ENCODE assay signal across 17 cellular contexts in genomic region chr20:4328541-4328940, GRCh38.
DNase-seq lines count a peak whose midpoint lies in the region; TF ChIP-seq lines count a peak whose summit lies in the region.
"Had no signal": no experiment of that assay in that cellular context is flagged by ENCODE, and none has a peak within 500 bp of the region (broad histone marks: within the 10 kb centered on the region; RNA-seq: fewer than 3 reads in every experiment).

No MANE protein-coding gene starts in this region.

- H3K27me3 ChIP-seq in GM23248 (replicated peaks; ENCODE audit: insufficient read depth) (no peaks in the 10 kb centered on the region), neuronal stem cell (ENCODE audit: control insufficient read depth in 3 of 3, insufficient read depth in 3 of 3, low read depth in 1 of 3, low read length in 3 of 3) (peaks cover 0 to 7% (median 0%) of the 10 kb centered on the region in 3 experiments), hepatocyte (no peaks in the 10 kb centered on the region)
- H3K27me3 ChIP-seq: BLaER1 had no signal

- 74 to 81% methylated on average over 6 of the region's 6 CpGs for WGBS in GM23248 (ENCODE audit: low coverage in 1 of 2, low lambda C conversion rate in 2 of 2, missing lambda C conversion rate in 2 of 2), 2 experiments
- WGBS in neuronal stem cell (ENCODE audit: extremely low coverage in 2 of 2, insufficient read length in 2 of 2, insufficient replicate concordance in 1 of 2), 2 donors = no CpG with 5 or more reads among the region's 6 CpGs
- WGBS in hepatocyte (ENCODE audit: low lambda C conversion rate, missing lambda C conversion rate) = 90% methylated on average over 6 of the region's 6 CpGs

- H3K4ac ChIP-seq in neuronal stem cell (ENCODE audit: low read length) = no peak overlapping the region

- no peak overlapping the region for H3K4me2 ChIP-seq in GM23248 (ENCODE audit: unreplicated experiment)
- H3K4me2 ChIP-seq in neuronal stem cell (ENCODE audit: insufficient read depth, low read length, poor library complexity, severe bottlenecking) = no peak overlapping the region
- no peak overlapping the region for H3K4me2 ChIP-seq in hepatocyte

- H3K79me1 ChIP-seq in neuronal stem cell (ENCODE audit: low read depth, low read length) = no peaks in the 10 kb centered on the region

- H3K4me3 ChIP-seq in GM23248 = no peak overlapping the region
- no peak overlapping the region for H3K4me3 ChIP-seq in neuronal stem cell (ENCODE audit: low read length in 2 of 2)
- H3K4me3 ChIP-seq in hepatocyte = no peak overlapping the region
- H3K4me3 ChIP-seq: BLaER1, GM12878, HAP-1 had no signal

- no peaks in the 10 kb centered on the region for H4K20me1 ChIP-seq in GM23248 (ENCODE audit: insufficient read depth)
- H4K20me1 ChIP-seq in hepatocyte (ENCODE audit: insufficient read depth, poor library complexity, severe bottlenecking) = no peaks in the 10 kb centered on the region
- H4K20me1 ChIP-seq: BLaER1 had no signal

- H2BK15ac ChIP-seq in neuronal stem cell (ENCODE audit: low read length) = no peak overlapping the region

- H3K79me2 ChIP-seq in GM23248 (ENCODE audit: insufficient read depth) (no peaks in the 10 kb centered on the region), hepatocyte (no peaks in the 10 kb centered on the region)

- no peak overlapping the region for H2AFZ ChIP-seq in GM23248
- no peak overlapping the region for H2AFZ ChIP-seq in neuronal stem cell (ENCODE audit: low read length)
- no peak overlapping the region for H2AFZ ChIP-seq in hepatocyte

- H4K8ac ChIP-seq in neuronal stem cell (ENCODE audit: low read depth, low read length) = no peak overlapping the region

- H3K9me2 ChIP-seq in GM23248 (ENCODE audit: insufficient read depth) (no peaks in the 10 kb centered on the region), hepatocyte (replicated peaks; ENCODE audit: insufficient read depth) (no peaks in the 10 kb centered on the region)

- no peak overlapping the region for H2BK5ac ChIP-seq in neuronal stem cell (ENCODE audit: low read length)

- H2BK12ac ChIP-seq in neuronal stem cell (ENCODE audit: low read length) = no peak overlapping the region

- 0 out of 2 replicates have a peak, but pooled peaks cover 7% of the 10 kb centered on the region for H3F3A ChIP-seq in GM23248 (ENCODE audit: insufficient read depth)

- no peaks in the 10 kb centered on the region for H3K9me3 ChIP-seq in GM23248 (ENCODE audit: low read depth)
- H3K9me3 ChIP-seq in neuronal stem cell (replicated peaks in 1 of 2; ENCODE audit: control insufficient read depth in 2 of 2, insufficient read depth in 1 of 2, low read depth in 1 of 2, low read length in 2 of 2) = no peaks in the 10 kb centered on the region
- no peaks in the 10 kb centered on the region for H3K9me3 ChIP-seq in hepatocyte (ENCODE audit: low read depth)
- H3K9me3 ChIP-seq: HAP-1 had no signal

- no peak for TF ChIP-seq POLR2A in erythroblast (IDR thresholded peaks at IDR 0.05; ENCODE audit: low read length)

- H3K18ac ChIP-seq in neuronal stem cell (ENCODE audit: low read length) = peak overlapping the region; percentile 17

- H3K27ac ChIP-seq in GM23248 (no peak overlapping the region), neuronal stem cell (replicated peaks; ENCODE audit: low read length) (no peak overlapping the region), hepatocyte (no peak overlapping the region)

- peaks cover 9% of the 10 kb centered on the region for H3K4me1 ChIP-seq in GM23248 (ENCODE audit: insufficient read depth)
- no peaks in the 10 kb centered on the region for H3K4me1 ChIP-seq in neuronal stem cell (ENCODE audit: control insufficient read depth in 2 of 2, insufficient read depth in 1 of 2, low read depth in 1 of 2, low read length in 2 of 2)
- H3K4me1 ChIP-seq in hepatocyte (ENCODE audit: insufficient read depth) = no peaks in the 10 kb centered on the region
- H3K4me1 ChIP-seq: HAP-1 had no signal

- H3K9ac ChIP-seq in GM23248 = no peak overlapping the region
- H3K9ac ChIP-seq in neuronal stem cell (ENCODE audit: low read depth, low read length, poor library complexity) = no peak overlapping the region
- H3K9ac ChIP-seq: BLaER1 had no signal

- H2BK120ac ChIP-seq in neuronal stem cell (ENCODE audit: low read depth, low read length) = no peak overlapping the region

- TF ChIP-seq CTCF in hepatocyte (IDR thresholded peaks at IDR 0.05; ENCODE audit: poor library complexity) = no peak

- no peak overlapping the region for H3K14ac ChIP-seq in neuronal stem cell (ENCODE audit: low read length)

- no peak overlapping the region for H3K23ac ChIP-seq in neuronal stem cell (ENCODE audit: low read depth, low read length, poor library complexity)

- no peak overlapping the region for H4K91ac ChIP-seq in neuronal stem cell (ENCODE audit: low read depth, low read length, poor library complexity)

- DNase-seq in GM23248 = peak; percentile 59
- peak; percentile 19 for DNase-seq in ecto neural progenitor cell (ENCODE audit: low spot score)
- DNase-seq in neuronal stem cell (ENCODE audit: low spot score) = no peak
- DNase-seq in erythroblast (lab: John Stamatoyannopoulos, UW) = no peak
- DNase-seq in hepatocyte (ENCODE audit: low spot score) = no peak
- no peak for DNase-seq in retina
- DNase-seq: CD4-positive, alpha-beta T cell; CD8-positive, alpha-beta memory T cell; DMS 273 treated with DMSO at 0.1 percent for 48 hours; DMS79; EL; GDM1; GOT3; HFFc6 had no signal

- H2AK5ac ChIP-seq in neuronal stem cell (ENCODE audit: low read depth, low read length) = no peak overlapping the region

- in situ Hi-C loops in GM23248 (cut with MboI) = no loop called here

- H3K36me3 ChIP-seq in GM23248 (ENCODE audit: low read depth) (no peaks in the 10 kb centered on the region), neuronal stem cell (replicated peaks in 1 of 2; ENCODE audit: control insufficient read depth in 2 of 2, insufficient read depth in 2 of 2, low read length in 2 of 2) (no peaks in the 10 kb centered on the region), hepatocyte (replicated peaks; ENCODE audit: insufficient read depth, low read depth) (no peaks in the 10 kb centered on the region)
- H3K36me3 ChIP-seq: BLaER1, HAP-1 had no signal

Comparison
In these comparisons a context has a peak if more than half of its experiments do, and no peak if none do; other contexts are left out.
1. DNase-seq: peak in GM23248 (single experiment) and ecto neural progenitor cell (single experiment); none in neuronal stem cell (single experiment), erythroblast (0 of 2), hepatocyte (single experiment) and retina (single experiment).